8 cellular contexts compared by ENCODE assay signal in genomic region chr2:55050133-55050994, GRCh38. TPM values are rescaled to one million over a fixed set of nuclear protein-coding genes. Genes with fewer than 3 reads are reported as not detected.
DNase-seq lines count a peak whose midpoint lies in the region; ATAC-seq and TF ChIP-seq lines count a peak whose summit lies in the region.

Gene RTN4, minus strand, starts transcription at chr2:55050451. Its CDS starts 151 bp downstream, at chr2:55050300.

- peaks cover 48% of the 10 kb centered on the region for H3K4me1 Mint-ChIP-seq in activated CD4-positive, alpha-beta T cell treated with anti-CD3 and anti-CD28 coated beads, Interleukin-2, amount 10 ng/mL, durations not matched to agents 24 days and 14 days

- H3K27ac Mint-ChIP-seq in activated CD4-positive, alpha-beta T cell treated with anti-CD3 and anti-CD28 coated beads, Interleukin-2, amount 10 ng/mL, durations not matched to agents 24 days and 14 days: peak within 1 kb of the TSS; percentile 97

- H3K4me3 Mint-ChIP-seq in activated CD4-positive, alpha-beta T cell treated with anti-CD3 and anti-CD28 coated beads, Interleukin-2, amount 10 ng/mL, durations not matched to agents 24 days and 14 days: peak within 1 kb of the TSS; percentile 97

- H3K4me3 ChIP-seq in BLaER1 (peak within 1 kb of the TSS; percentile 98), coronary artery (peak within 1 kb of the TSS; percentile 85)

- no peaks in the 10 kb centered on the region for H3K27me3 ChIP-seq in BLaER1
- no peaks in the 10 kb centered on the region for H3K27me3 ChIP-seq in layer of hippocampus (ENCODE audit: control insufficient read depth, insufficient read depth, low read length)

- no peaks in the 10 kb centered on the region for H3K9me3 ChIP-seq in BLaER1

- peaks cover 36% of the 10 kb centered on the region for H4K20me1 ChIP-seq in BLaER1

- no peaks in the 10 kb centered on the region for H3K36me3 ChIP-seq in BLaER1

- intact Hi-C loops in activated CD4-positive, alpha-beta T cell treated with anti-CD3 and anti-CD28 coated beads, Interleukin-2, amount 10 ng/mL, durations not matched to agents 24 days and 14 days (cut with micrococcal nuclease): loop anchor here (1.0 to 5.0 kb wide), 8 partner anchors 84 to 478 kb away; partner anchors contain the start of genes CLHC1, EML6, MTIF2 and RPS27A

- peaks cover 46% of the 10 kb centered on the region for H3K4me1 ChIP-seq in BLaER1

- TF ChIP-seq CTCF in coronary artery (IDR thresholded peaks at IDR 0.05): no peak

- DNase-seq in NCI-H526 treated with DMSO at 0.1 percent for 48 hours (lab: John Stamatoyannopoulos, UW): peak; percentile 99
- peak; percentile 99 for DNase-seq in activated CD4-positive, alpha-beta T cell treated with anti-CD3 and anti-CD28 coated beads, Interleukin-2, amount 10 ng/mL, durations not matched to agents 24 days and 14 days
- peak; percentile 100 for DNase-seq in coronary artery (ENCODE audit: low spot score)
- DNase-seq in stimulated activated CD4-positive, alpha-beta T cell treated with anti-CD3 and anti-CD28 coated beads, Interleukin-1b, Interleukin-23, amount 100 ng/mL, for 4 hours (ENCODE audit: low read depth in 2 of 2): peak; percentile 96 to 97

- H3K27ac ChIP-seq in BLaER1 (peak within 1 kb of the TSS; percentile 96), coronary artery (peak within 1 kb of the TSS; percentile 96 to 98), layer of hippocampus (ENCODE audit: low read depth, low read length) (peak within 1 kb of the TSS; percentile 98)

- peaks cover 7% of the 10 kb centered on the region for H3K36me3 Mint-ChIP-seq in activated CD4-positive, alpha-beta T cell treated with anti-CD3 and anti-CD28 coated beads, Interleukin-2, amount 10 ng/mL, durations not matched to agents 24 days and 14 days (ENCODE audit: low read depth)

- peak within 1 kb of the TSS; percentile 87 for H3K4me2 ChIP-seq in BLaER1

- no peaks in the 10 kb centered on the region for H3K27me3 Mint-ChIP-seq in activated CD4-positive, alpha-beta T cell treated with anti-CD3 and anti-CD28 coated beads, Interleukin-2, amount 10 ng/mL, durations not matched to agents 24 days and 14 days

- peak within 1 kb of the TSS; percentile 97 for H3K9ac ChIP-seq in BLaER1

- ATAC-seq in GM19324 (IDR thresholded peaks at IDR 0.05; ENCODE audit: low FRiP score, unreplicated experiment): peak; percentile 92
- peak; percentile 64 for ATAC-seq in HG03469 (IDR thresholded peaks at IDR 0.05; ENCODE audit: unreplicated experiment)

- no peaks in the 10 kb centered on the region for H3K9me3 Mint-ChIP-seq in activated CD4-positive, alpha-beta T cell treated with anti-CD3 and anti-CD28 coated beads, Interleukin-2, amount 10 ng/mL, durations not matched to agents 24 days and 14 days

RNA-seq across cellular contexts. Expression of gene RTN4, which starts in this region (rescaled TPM):
- total RNA-seq in activated CD4-positive, alpha-beta T cell treated with anti-CD3 and anti-CD28 coated beads, Interleukin-2, amount 10 ng/mL, durations not matched to agents 24 days and 14 days: 86.9 and 90.1 TPM in 2 replicates

Comparison
In these comparisons a context has a peak if more than half of its experiments do, and no peak if none do; other contexts are left out.
1. Peak in every context shown above with its lines: DNase-seq, ATAC-seq, H3K4me3 ChIP-seq and H3K27ac ChIP-seq.